3 cellular contexts compared by ENCODE assay signal in the genomic region with DNA sequence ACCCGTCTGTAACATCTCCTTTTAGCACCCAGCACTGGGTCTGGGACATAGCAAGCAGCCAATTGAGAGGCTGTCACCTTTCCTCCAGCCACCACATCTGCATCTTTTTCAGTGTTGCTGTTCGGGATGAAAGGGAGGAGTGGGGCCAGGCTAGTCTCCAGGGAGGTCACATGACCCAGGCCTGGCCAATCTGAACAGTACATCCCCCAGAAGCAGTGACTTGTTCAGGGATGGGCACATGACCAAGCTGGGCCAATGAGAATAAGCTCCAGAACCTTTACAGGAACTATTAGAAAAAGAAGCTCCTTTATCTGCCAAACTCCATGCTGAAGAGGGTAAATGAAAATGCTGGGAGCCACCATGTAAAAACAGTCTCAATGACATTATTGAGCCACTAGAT.
TF ChIP-seq lines count a peak whose summit lies in the region.

No MANE protein-coding gene starts in this region.

TF ChIP-seq in SK-N-SH, 30 proteins besides CTCF, POLR2A, EP300 and RAD21:
- no peak for TF ChIP-seq TEAD4 (IDR thresholded peaks at IDR 0.05; ENCODE audit: borderline replicate concordance, insufficient read depth)
- TF ChIP-seq NFIC (IDR thresholded peaks at IDR 0.05; ENCODE audit: borderline replicate concordance) = no peak
- TF ChIP-seq, protein P1, sequence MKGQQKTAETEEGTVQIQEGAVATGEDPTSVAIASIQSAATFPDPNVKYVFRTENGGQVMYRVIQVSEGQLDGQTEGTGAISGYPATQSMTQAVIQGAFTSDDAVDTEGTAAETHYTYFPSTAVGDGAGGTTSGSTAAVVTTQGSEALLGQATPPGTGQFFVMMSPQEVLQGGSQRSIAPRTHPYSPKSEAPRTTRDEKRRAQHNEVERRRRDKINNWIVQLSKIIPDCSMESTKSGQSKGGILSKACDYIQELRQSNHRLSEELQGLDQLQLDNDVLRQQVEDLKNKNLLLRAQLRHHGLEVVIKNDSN (IDR thresholded peaks at IDR 0.05; ENCODE audit: borderline replicate concordance, low read depth) = peak; percentile 78
- TF ChIP-seq ELF1 (IDR thresholded peaks at IDR 0.05) = no peak
- no peak for TF ChIP-seq FOSL2 (IDR thresholded peaks at IDR 0.05; ENCODE audit: borderline replicate concordance, low read depth)
- no peak for TF ChIP-seq FOXM1 (IDR thresholded peaks at IDR 0.05; ENCODE audit: low read depth)
- TF ChIP-seq YY1 (IDR thresholded peaks at IDR 0.05; ENCODE audit: low read depth) = no peak
- no peak for TF ChIP-seq MEF2A (IDR thresholded peaks at IDR 0.05; ENCODE audit: borderline replicate concordance, low read depth)
- TF ChIP-seq, protein P2, sequence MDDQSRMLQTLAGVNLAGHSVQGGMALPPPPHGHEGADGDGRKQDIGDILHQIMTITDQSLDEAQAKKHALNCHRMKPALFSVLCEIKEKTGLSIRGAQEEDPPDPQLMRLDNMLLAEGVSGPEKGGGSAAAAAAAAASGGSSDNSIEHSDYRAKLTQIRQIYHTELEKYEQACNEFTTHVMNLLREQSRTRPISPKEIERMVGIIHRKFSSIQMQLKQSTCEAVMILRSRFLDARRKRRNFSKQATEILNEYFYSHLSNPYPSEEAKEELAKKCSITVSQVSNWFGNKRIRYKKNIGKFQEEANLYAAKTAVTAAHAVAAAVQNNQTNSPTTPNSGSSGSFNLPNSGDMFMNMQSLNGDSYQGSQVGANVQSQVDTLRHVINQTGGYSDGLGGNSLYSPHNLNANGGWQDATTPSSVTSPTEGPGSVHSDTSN (IDR thresholded peaks at IDR 0.05) = no peak
- TF ChIP-seq, protein P3, sequence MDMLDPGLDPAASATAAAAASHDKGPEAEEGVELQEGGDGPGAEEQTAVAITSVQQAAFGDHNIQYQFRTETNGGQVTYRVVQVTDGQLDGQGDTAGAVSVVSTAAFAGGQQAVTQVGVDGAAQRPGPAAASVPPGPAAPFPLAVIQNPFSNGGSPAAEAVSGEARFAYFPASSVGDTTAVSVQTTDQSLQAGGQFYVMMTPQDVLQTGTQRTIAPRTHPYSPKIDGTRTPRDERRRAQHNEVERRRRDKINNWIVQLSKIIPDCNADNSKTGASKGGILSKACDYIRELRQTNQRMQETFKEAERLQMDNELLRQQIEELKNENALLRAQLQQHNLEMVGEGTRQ (IDR thresholded peaks at IDR 0.05; ENCODE audit: borderline replicate concordance, low read depth, low read length) = peak; percentile 63; the same call in 1 of the 2 replicates
- no peak for TF ChIP-seq MXI1 (IDR thresholded peaks at IDR 0.05; ENCODE audit: low read depth, low read length)
- TF ChIP-seq SIN3A (IDR thresholded peaks at IDR 0.05; ENCODE audit: borderline replicate concordance, low read depth, low read length) = no peak

TF ChIP-seq in SK-N-SH treated with all-trans-retinoic acid at 6 μM for 48 hours, 23 proteins besides CTCF, POLR2A, EP300 and RAD21 (continues in another document):
- TF ChIP-seq, protein P4, sequence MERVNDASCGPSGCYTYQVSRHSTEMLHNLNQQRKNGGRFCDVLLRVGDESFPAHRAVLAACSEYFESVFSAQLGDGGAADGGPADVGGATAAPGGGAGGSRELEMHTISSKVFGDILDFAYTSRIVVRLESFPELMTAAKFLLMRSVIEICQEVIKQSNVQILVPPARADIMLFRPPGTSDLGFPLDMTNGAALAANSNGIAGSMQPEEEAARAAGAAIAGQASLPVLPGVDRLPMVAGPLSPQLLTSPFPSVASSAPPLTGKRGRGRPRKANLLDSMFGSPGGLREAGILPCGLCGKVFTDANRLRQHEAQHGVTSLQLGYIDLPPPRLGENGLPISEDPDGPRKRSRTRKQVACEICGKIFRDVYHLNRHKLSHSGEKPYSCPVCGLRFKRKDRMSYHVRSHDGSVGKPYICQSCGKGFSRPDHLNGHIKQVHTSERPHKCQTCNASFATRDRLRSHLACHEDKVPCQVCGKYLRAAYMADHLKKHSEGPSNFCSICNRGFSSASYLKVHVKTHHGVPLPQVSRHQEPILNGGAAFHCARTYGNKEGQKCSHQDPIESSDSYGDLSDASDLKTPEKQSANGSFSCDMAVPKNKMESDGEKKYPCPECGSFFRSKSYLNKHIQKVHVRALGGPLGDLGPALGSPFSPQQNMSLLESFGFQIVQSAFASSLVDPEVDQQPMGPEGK (CRISPR knock-in tag; IDR thresholded peaks at IDR 0.05; ENCODE audit: borderline replicate concordance) = no peak
- TF ChIP-seq PPARA (CRISPR knock-in tag; IDR thresholded peaks at IDR 0.05; ENCODE audit: borderline replicate concordance) = no peak
- no peak for TF ChIP-seq ZFP30 (CRISPR knock-in tag; IDR thresholded peaks at IDR 0.05)
- no peak for TF ChIP-seq GLIS3 (CRISPR knock-in tag; IDR thresholded peaks at IDR 0.05)
- TF ChIP-seq ZNF70 (CRISPR knock-in tag; IDR thresholded peaks at IDR 0.05) = no peak
- TF ChIP-seq, protein P5, sequence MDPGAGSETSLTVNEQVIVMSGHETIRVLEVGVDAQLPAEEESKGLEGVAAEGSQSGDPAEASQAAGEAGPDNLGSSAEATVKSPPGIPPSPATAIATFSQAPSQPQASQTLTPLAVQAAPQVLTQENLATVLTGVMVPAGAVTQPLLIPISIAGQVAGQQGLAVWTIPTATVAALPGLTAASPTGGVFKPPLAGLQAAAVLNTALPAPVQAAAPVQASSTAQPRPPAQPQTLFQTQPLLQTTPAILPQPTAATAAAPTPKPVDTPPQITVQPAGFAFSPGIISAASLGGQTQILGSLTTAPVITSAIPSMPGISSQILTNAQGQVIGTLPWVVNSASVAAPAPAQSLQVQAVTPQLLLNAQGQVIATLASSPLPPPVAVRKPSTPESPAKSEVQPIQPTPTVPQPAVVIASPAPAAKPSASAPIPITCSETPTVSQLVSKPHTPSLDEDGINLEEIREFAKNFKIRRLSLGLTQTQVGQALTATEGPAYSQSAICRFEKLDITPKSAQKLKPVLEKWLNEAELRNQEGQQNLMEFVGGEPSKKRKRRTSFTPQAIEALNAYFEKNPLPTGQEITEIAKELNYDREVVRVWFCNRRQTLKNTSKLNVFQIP (CRISPR knock-in tag; IDR thresholded peaks at IDR 0.05; ENCODE audit: borderline replicate concordance, low read depth) = no peak
- TF ChIP-seq RARB (CRISPR knock-in tag; IDR thresholded peaks at IDR 0.05) = no peak
- no peak for TF ChIP-seq OSR1 (CRISPR knock-in tag; IDR thresholded peaks at IDR 0.05)
- TF ChIP-seq ZNF8 (CRISPR knock-in tag; IDR thresholded peaks at IDR 0.05) = no peak
- TF ChIP-seq, protein P6, sequence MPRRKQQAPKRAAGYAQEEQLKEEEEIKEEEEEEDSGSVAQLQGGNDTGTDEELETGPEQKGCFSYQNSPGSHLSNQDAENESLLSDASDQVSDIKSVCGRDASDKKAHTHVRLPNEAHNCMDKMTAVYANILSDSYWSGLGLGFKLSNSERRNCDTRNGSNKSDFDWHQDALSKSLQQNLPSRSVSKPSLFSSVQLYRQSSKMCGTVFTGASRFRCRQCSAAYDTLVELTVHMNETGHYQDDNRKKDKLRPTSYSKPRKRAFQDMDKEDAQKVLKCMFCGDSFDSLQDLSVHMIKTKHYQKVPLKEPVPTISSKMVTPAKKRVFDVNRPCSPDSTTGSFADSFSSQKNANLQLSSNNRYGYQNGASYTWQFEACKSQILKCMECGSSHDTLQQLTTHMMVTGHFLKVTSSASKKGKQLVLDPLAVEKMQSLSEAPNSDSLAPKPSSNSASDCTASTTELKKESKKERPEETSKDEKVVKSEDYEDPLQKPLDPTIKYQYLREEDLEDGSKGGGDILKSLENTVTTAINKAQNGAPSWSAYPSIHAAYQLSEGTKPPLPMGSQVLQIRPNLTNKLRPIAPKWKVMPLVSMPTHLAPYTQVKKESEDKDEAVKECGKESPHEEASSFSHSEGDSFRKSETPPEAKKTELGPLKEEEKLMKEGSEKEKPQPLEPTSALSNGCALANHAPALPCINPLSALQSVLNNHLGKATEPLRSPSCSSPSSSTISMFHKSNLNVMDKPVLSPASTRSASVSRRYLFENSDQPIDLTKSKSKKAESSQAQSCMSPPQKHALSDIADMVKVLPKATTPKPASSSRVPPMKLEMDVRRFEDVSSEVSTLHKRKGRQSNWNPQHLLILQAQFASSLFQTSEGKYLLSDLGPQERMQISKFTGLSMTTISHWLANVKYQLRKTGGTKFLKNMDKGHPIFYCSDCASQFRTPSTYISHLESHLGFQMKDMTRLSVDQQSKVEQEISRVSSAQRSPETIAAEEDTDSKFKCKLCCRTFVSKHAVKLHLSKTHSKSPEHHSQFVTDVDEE (CRISPR knock-in tag; IDR thresholded peaks at IDR 0.05) = no peak
- TF ChIP-seq, protein P7, sequence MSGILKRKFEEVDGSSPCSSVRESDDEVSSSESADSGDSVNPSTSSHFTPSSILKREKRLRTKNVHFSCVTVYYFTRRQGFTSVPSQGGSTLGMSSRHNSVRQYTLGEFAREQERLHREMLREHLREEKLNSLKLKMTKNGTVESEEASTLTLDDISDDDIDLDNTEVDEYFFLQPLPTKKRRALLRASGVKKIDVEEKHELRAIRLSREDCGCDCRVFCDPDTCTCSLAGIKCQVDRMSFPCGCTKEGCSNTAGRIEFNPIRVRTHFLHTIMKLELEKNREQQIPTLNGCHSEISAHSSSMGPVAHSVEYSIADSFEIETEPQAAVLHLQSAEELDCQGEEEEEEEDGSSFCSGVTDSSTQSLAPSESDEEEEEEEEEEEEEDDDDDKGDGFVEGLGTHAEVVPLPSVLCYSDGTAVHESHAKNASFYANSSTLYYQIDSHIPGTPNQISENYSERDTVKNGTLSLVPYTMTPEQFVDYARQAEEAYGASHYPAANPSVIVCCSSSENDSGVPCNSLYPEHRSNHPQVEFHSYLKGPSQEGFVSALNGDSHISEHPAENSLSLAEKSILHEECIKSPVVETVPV (CRISPR knock-in tag; IDR thresholded peaks at IDR 0.05) = no peak

TF ChIP-seq in GM12878, 131 proteins besides CTCF, POLR2A, EP300 and RAD21:
- TF ChIP-seq, protein P1 (IDR thresholded peaks at IDR 0.05; ENCODE audit: borderline replicate concordance, extremely low read length, insufficient read depth, low read depth, low read length) = peak; percentile 46
- peak; percentile 32; the same call in 1 of the 2 replicates for TF ChIP-seq RAD51 (IDR thresholded peaks at IDR 0.05)
- TF ChIP-seq NFXL1 (IDR thresholded peaks at IDR 0.05; ENCODE audit: borderline replicate concordance) = no peak
